Comparison of ENCODE assay signal across 8 cellular contexts in the genomic region with DNA sequence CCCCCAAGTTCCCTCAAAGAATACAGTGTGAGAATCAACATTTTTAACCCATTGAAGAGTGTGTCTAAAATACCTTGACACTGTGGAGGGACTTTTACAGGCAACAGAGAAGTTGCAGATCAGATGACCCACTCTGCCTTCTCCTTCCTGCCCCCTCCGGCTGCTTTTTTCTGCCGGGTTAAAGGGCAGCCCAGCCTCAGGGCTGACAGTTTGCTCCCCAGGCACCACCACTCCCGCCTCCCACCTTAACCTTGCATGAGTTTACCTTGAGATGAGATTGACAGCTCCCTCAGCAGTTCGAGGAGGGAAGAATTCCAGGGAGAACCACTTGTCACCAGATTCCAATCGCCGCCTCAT.
DNase-seq lines count a peak whose midpoint lies in the region; ATAC-seq and TF ChIP-seq lines count a peak whose summit lies in the region.

No MANE protein-coding gene starts in this region.

- POLR2A ChIA-PET in GM10248 (lab: Yijun Ruan, JAX): interaction anchor here (1.8 kb wide), 1 partner anchor 106 kb away, joined by 11 read pairs; no protein-coding TSS in a partner anchor

- H3K27me3 ChIP-seq in ACC112 (ENCODE audit: insufficient read depth, low read length) (no peaks in the 10 kb centered on the region), Loucy (ENCODE audit: insufficient read depth, low read length, poor library complexity, severe bottlenecking) (no peaks in the 10 kb centered on the region), duodenal mucosa (ENCODE audit: control insufficient read depth in 1 of 2, insufficient read depth in 2 of 2, low read length in 2 of 2) (no peaks in the 10 kb centered on the region), mucosa of rectum (ENCODE audit: control insufficient read depth in 2 of 2, insufficient read depth in 2 of 2, low read length in 2 of 2) (no peaks in the 10 kb centered on the region)

- peaks cover 29% of the 10 kb centered on the region for H3K4me1 ChIP-seq in ACC112 (ENCODE audit: control insufficient read depth, insufficient read depth, low read length, unreplicated experiment)
- peaks cover 45% of the 10 kb centered on the region for H3K4me1 ChIP-seq in Loucy (ENCODE audit: insufficient read depth, low read length, poor library complexity, severe bottlenecking)
- peaks cover 46 to 47% of the 10 kb centered on the region in 2 donors for H3K4me1 ChIP-seq in duodenal mucosa (ENCODE audit: control insufficient read depth in 1 of 2, insufficient read depth in 2 of 2, low read length in 2 of 2)
- peaks cover 37 to 40% of the 10 kb centered on the region in 2 donors for H3K4me1 ChIP-seq in mucosa of rectum (ENCODE audit: control insufficient read depth in 2 of 2, insufficient read depth in 2 of 2, low read length in 2 of 2)

- DNase-seq in NCI-H1930 (lab: John Stamatoyannopoulos, UW) (no peak), GM10248 (ENCODE audit: extremely low spot score) (no peak)

- H3K9me2 ChIP-seq in Loucy (replicated peaks; ENCODE audit: low read depth, low read length): no peaks in the 10 kb centered on the region

- H3K9ac ChIP-seq in Loucy (ENCODE audit: low read depth, low read length, poor library complexity, severe bottlenecking) (peak overlapping the region; percentile 87), duodenal mucosa (ENCODE audit: low read depth in 1 of 2, low read length in 2 of 2) (peak overlapping the region; percentile 61 to 89), mucosa of rectum (ENCODE audit: low read depth in 1 of 2, low read length in 2 of 2) (peak overlapping the region; percentile 63 to 83)

- H3K27ac ChIP-seq in ACC112 (ENCODE audit: low read depth, low read length): peak overlapping the region; percentile 29
- peak overlapping the region; percentile 76 for H3K27ac ChIP-seq in duodenal mucosa (ENCODE audit: low read depth, low read length)
- H3K27ac ChIP-seq in mucosa of rectum (ENCODE audit: low read depth in 2 of 2, low read length in 2 of 2): peak overlapping the region; percentile 73 to 85

- no peaks in the 10 kb centered on the region for H3K9me3 ChIP-seq in Loucy (ENCODE audit: insufficient read depth, low read depth, low read length)
- no peaks in the 10 kb centered on the region for H3K9me3 ChIP-seq in duodenal mucosa (ENCODE audit: control insufficient read depth in 1 of 2, low read length in 2 of 2)
- no peaks in the 10 kb centered on the region for H3K9me3 ChIP-seq in mucosa of rectum (ENCODE audit: control insufficient read depth in 2 of 2, low read length in 2 of 2)

- peaks cover 13% of the 10 kb centered on the region for H4K20me1 ChIP-seq in Loucy (ENCODE audit: insufficient read depth, low read length, poor library complexity, severe bottlenecking)

- no peak for TF ChIP-seq CTCF in Loucy (conservative IDR thresholded peaks at IDR 0.05; ENCODE audit: low read length)
- TF ChIP-seq CTCF in GM10248 (IDR thresholded peaks at IDR 0.05; ENCODE audit: control extremely low read depth, extremely low read depth, low read depth, missing control alignments): no peak

- ATAC-seq in HG03571 (IDR thresholded peaks at IDR 0.05; ENCODE audit: unreplicated experiment) (no peak), HG03045 (IDR thresholded peaks at IDR 0.05; ENCODE audit: unreplicated experiment) (no peak)

- H2AFZ ChIP-seq in ACC112 (ENCODE audit: low read length, unreplicated experiment) (peak overlapping the region; percentile 28), Loucy (ENCODE audit: low read length) (no peak overlapping the region)

- H3K4me3 ChIP-seq in ACC112 (ENCODE audit: low read depth, low read length) (peak overlapping the region; percentile 82), Loucy (ENCODE audit: low read length, poor library complexity, severe bottlenecking) (peak overlapping the region; percentile 89), duodenal mucosa (ENCODE audit: low read depth in 1 of 2, low read length in 2 of 2) (peak overlapping the region; percentile 73), mucosa of rectum (ENCODE audit: low read length in 2 of 2) (peak overlapping the region; percentile 62 to 80)

- CTCF ChIA-PET in GM10248 (lab: Yijun Ruan, JAX): interaction anchor here (0.8 to 2.7 kb wide), 4 partner anchors 9 to 21 kb away, joined by 3 to 12 read pairs (median 6); no protein-coding TSS in a partner anchor

- H3K79me2 ChIP-seq in ACC112 (ENCODE audit: control insufficient read depth, insufficient read depth, low read length, unreplicated experiment) (peaks cover 28% of the 10 kb centered on the region), Loucy (ENCODE audit: insufficient read depth, low read length) (peaks cover 31% of the 10 kb centered on the region)

- H3K36me3 ChIP-seq in ACC112 (ENCODE audit: insufficient read depth, low read length) (no peaks in the 10 kb centered on the region), Loucy (ENCODE audit: insufficient read depth, low read length) (no peaks in the 10 kb centered on the region), duodenal mucosa (ENCODE audit: control insufficient read depth in 1 of 2, insufficient read depth in 2 of 2, low read length in 2 of 2) (peaks cover 21 to 38% of the 10 kb centered on the region in 2 donors), mucosa of rectum (ENCODE audit: control insufficient read depth in 2 of 2, insufficient read depth in 2 of 2, low read length in 2 of 2) (peaks cover 20 to 21% of the 10 kb centered on the region in 2 donors)

- H3K4me2 ChIP-seq in Loucy (ENCODE audit: low read depth, low read length, poor library complexity, severe bottlenecking): peak overlapping the region; percentile 95

- H3F3A ChIP-seq in Loucy (ENCODE audit: low read depth): no peaks in the 10 kb centered on the region

Comparison
In these comparisons a context has a peak if more than half of its experiments do, and no peak if none do; other contexts are left out.
1. H3K27ac ChIP-seq: peak in every context shown above with its lines; median percentile 79 in mucosa of rectum; 76 in duodenal mucosa; 29 in ACC112.